Comparison of ENCODE assay signal across 17 cellular contexts in the genomic region with DNA sequence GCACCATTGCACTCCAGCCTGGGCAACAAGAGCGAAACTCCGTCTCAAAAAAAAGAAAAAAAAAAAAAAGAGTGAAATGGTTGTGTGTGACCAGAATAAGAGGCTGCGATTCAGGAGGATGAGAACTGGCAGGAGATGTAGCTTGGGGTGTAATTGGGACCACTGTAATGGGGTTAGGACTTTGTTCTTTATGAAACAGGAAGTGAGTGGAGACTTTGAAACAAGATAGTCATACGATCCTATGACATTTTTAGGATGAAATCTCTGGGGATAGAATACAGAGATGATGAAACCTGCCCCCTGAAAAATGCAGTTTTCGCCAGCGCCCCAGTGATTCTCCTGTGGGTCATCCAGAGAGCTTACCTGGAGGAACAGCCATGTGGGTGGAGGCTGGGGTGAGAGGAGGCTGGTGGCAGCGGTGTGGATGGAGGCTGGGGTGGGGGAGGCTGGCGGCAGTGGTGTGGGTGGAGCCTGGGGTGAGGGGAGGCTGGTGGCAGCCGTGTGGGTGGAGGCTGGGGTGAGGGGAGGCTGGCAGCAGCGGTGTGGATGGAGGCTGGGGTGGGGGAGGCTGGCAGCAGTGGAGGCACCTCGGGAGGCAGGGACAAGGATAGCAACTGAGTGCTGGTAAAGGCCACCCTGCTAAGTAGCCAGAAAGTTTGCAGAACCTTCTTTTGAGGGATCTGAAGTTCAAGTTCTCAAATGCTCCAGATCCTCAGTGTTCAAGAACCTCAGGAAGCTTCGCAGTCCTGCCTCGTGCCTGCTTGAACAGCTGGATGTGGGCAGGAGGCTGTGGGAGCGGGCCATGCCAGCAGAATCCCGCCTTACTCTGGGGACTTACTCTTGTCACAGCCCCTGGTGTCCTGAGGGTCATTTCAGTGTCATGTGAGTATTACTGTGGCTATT. TPM values are rescaled to one million over a fixed set of nuclear protein-coding genes. Genes with fewer than 3 reads are reported as not detected.
DNase-seq lines count a peak whose midpoint lies in the region; ATAC-seq and FAIRE-seq lines count a peak whose summit lies in the region.
"Had no signal": no experiment of that assay in that cellular context is flagged by ENCODE, and none has a peak within 500 bp of the region (broad histone marks: within the 10 kb centered on the region; RNA-seq: fewer than 3 reads in every experiment).

No MANE protein-coding gene starts in this region.

- H3K4me1 ChIP-seq in SJCRH30 = no peaks in the 10 kb centered on the region

- no peak overlapping the region for H3K4me3 ChIP-seq in SJCRH30
- H3K4me3 ChIP-seq: adrenal gland, transverse colon had no signal

- no peaks in the 10 kb centered on the region for H3K4me1 Mint-ChIP-seq in activated T-cell treated with anti-CD3 and anti-CD28 coated beads, Interleukin-2, amount 50 U/mL, for 72 hours (ENCODE audit: low read depth)
- H3K4me1 Mint-ChIP-seq: WTC11 had no signal

- intact Hi-C loops in Right ventricle myocardium inferior (cut with DNase I) = loop anchor here (2.0 kb wide), 1 partner anchor 67 kb away; no protein-coding TSS in a partner anchor
- intact Hi-C loops in Right ventricle myocardium superior (cut with DNase I) = no loop called here

- no peak overlapping the region for H3K4me3 Mint-ChIP-seq in activated T-cell treated with anti-CD3 and anti-CD28 coated beads, Interleukin-2, amount 50 U/mL, for 72 hours
- H3K4me3 Mint-ChIP-seq: WTC11 had no signal

- H3K9me3 ChIP-seq in SJCRH30 (replicated peaks) = no peaks in the 10 kb centered on the region
- H3K9me3 ChIP-seq: adrenal gland, BE2C, transverse colon had no signal

- peaks cover 18% of the 10 kb centered on the region for H3K27me3 Mint-ChIP-seq in activated T-cell treated with anti-CD3 and anti-CD28 coated beads, Interleukin-2, amount 50 U/mL, for 72 hours (ENCODE audit: low read depth)

- H3K36me3 Mint-ChIP-seq in activated T-cell treated with anti-CD3 and anti-CD28 coated beads, Interleukin-2, amount 50 U/mL, for 72 hours (ENCODE audit: insufficient read depth in 2 of 2) = peaks cover 0 to 2% of the 10 kb centered on the region in 2 donors

- H3K27ac Mint-ChIP-seq in activated T-cell treated with anti-CD3 and anti-CD28 coated beads, Interleukin-2, amount 50 U/mL, for 72 hours = no peak overlapping the region

- H3K36me3 ChIP-seq in SJCRH30 = no peaks in the 10 kb centered on the region
- H3K36me3 ChIP-seq: adrenal gland, BE2C, transverse colon had no signal

- no peaks in the 10 kb centered on the region for H3K27me3 ChIP-seq in SJCRH30
- H3K27me3 ChIP-seq: adrenal gland, transverse colon had no signal

- H3K9me3 Mint-ChIP-seq in activated T-cell treated with anti-CD3 and anti-CD28 coated beads, Interleukin-2, amount 50 U/mL, for 72 hours = no peaks in the 10 kb centered on the region

- DNase-seq in Right ventricle myocardium inferior (ENCODE audit: missing footprints) = no peak
- no peak for DNase-seq in Right ventricle myocardium superior
- peak; percentile 38 to 55 for DNase-seq in SJCRH30
- no peak for DNase-seq in left lobe of liver (ENCODE audit: low spot score)
- no peak for DNase-seq in urothelium cell line (ENCODE audit: low spot score)
- DNase-seq in activated T-cell treated with anti-CD3 and anti-CD28 coated beads, Interleukin-2, amount 50 U/mL, for 72 hours = no peak
- no peak for DNase-seq in SKM-1 (lab: John Stamatoyannopoulos, UW; ENCODE audit: unreplicated experiment)
- DNase-seq: adrenal gland, BE2C, KG1, mammary epithelial cell, NCI-H2081 treated with DMSO at 0.1 percent for 48 hours, transverse colon had no signal

- FAIRE-seq in urothelium cell line (lab: Jason Lieb, UNC) = peak; percentile 100
- FAIRE-seq: GM19239 had no signal

- ATAC-seq in Right ventricle myocardium inferior = peak; percentile 43
- no peak for ATAC-seq in Right ventricle myocardium superior (ENCODE audit: poor library complexity)
- ATAC-seq in left lobe of liver = peak; percentile 45
- no peak for ATAC-seq in GM21447 (IDR thresholded peaks at IDR 0.05; ENCODE audit: unreplicated experiment)
- no peak for ATAC-seq in activated T-cell treated with anti-CD3 and anti-CD28 coated beads, Interleukin-2, amount 50 U/mL, for 72 hours (replicated peaks in 1 of 2)
- ATAC-seq: WTC11 had no signal

- H3K27ac ChIP-seq in SJCRH30 = no peak overlapping the region
- H3K27ac ChIP-seq: adrenal gland, SK-N-MC had no signal

RNA-seq across cellular contexts. Expression of gene FBXL14, which starts 20.2 kb away (rescaled TPM):
- total RNA-seq in Right ventricle myocardium inferior (6.2 TPM), Right ventricle myocardium superior (7.0 TPM), left lobe of liver (7.3 TPM)
- total RNA-seq in SJCRH30 (2014; rRNA removed; shearing (Covaris generic)) = 15.0 and 16.3 TPM in 2 replicates
- total RNA-seq in activated T-cell treated with anti-CD3 and anti-CD28 coated beads, Interleukin-2, amount 50 U/mL, for 72 hours = 10 to 100 TPM; 18.1 to 19.9 TPM

RNA-seq across cellular contexts. Expression of gene WNT5B, which starts 54.8 kb away (rescaled TPM):
- total RNA-seq in Right ventricle myocardium inferior (2.9 TPM), Right ventricle myocardium superior (3.2 TPM), left lobe of liver (4.2 TPM)
- 50.2 and 51.8 TPM in 2 replicates for total RNA-seq in SJCRH30 (2014; rRNA removed; shearing (Covaris generic))
- total RNA-seq in activated T-cell treated with anti-CD3 and anti-CD28 coated beads, Interleukin-2, amount 50 U/mL, for 72 hours = under 1 TPM; 0.22 to 0.51 TPM

Comparison
In these comparisons a context has a peak if more than half of its experiments do, and no peak if none do; other contexts are left out.
1. ATAC-seq: peak in Right ventricle myocardium inferior (single experiment) and left lobe of liver (single experiment); none in Right ventricle myocardium superior (single experiment), GM21447 (single experiment) and activated T-cell treated with anti-CD3 and anti-CD28 coated beads, Interleukin-2, amount 50 U/mL, for 72 hours (0 of 2).
2. DNase-seq: peak in SJCRH30 (2 of 2); none in Right ventricle myocardium inferior (single experiment), Right ventricle myocardium superior (single experiment), left lobe of liver (single experiment), urothelium cell line (single experiment), activated T-cell treated with anti-CD3 and anti-CD28 coated beads, Interleukin-2, amount 50 U/mL, for 72 hours (0 of 2) and SKM-1 (single experiment).